8 cellular contexts compared by ENCODE assay signal in genomic region chr1:75785320-75785963, GRCh38. TPM values are rescaled to one million over a fixed set of nuclear protein-coding genes. Genes with fewer than 3 reads are reported as not detected.
DNase-seq lines count a peak whose midpoint lies in the region; ATAC-seq, FAIRE-seq and TF ChIP-seq lines count a peak whose summit lies in the region.

No MANE protein-coding gene starts in this region.

- no peaks in the 10 kb centered on the region for H3K9me3 ChIP-seq in PC-3 (ENCODE audit: low read length)
- H3K9me3 ChIP-seq in esophagus squamous epithelium = no peaks in the 10 kb centered on the region
- no peaks in the 10 kb centered on the region for H3K9me3 ChIP-seq in pancreas

- TF ChIP-seq CTCF in HFF-Myc (IDR thresholded peaks at IDR 0.05; ENCODE audit: low read depth, low read length, missing control alignments) (no peak), PC-3 (conservative IDR thresholded peaks at IDR 0.05; ENCODE audit: low read depth, low read length) (no peak), esophagus squamous epithelium (IDR thresholded peaks at IDR 0.05) (no peak), pancreas (IDR thresholded peaks at IDR 0.05) (no peak)

- no peaks in the 10 kb centered on the region for H3K27me3 ChIP-seq in PC-3 (ENCODE audit: low read length)
- no peaks in the 10 kb centered on the region for H3K27me3 ChIP-seq in esophagus squamous epithelium
- no peaks in the 10 kb centered on the region for H3K27me3 ChIP-seq in pancreas

- intact Hi-C loops in PC-3 (cut with micrococcal nuclease) (loop anchor here (5.0 kb wide), 1 partner anchor 158 kb away; no protein-coding TSS in a partner anchor), esophagus squamous epithelium (cut with DNase I) (no loop called here), pancreas (cut with DNase I) (no loop called here)

- H3K27ac ChIP-seq in PC-3 (ENCODE audit: low read length) = peak overlapping the region; percentile 69
- H3K27ac ChIP-seq in esophagus squamous epithelium = peak overlapping the region; percentile 80 to 92 (median 90)
- H3K27ac ChIP-seq in pancreas = peak overlapping the region; percentile 67 to 90 (median 77)

- H3K9me2 ChIP-seq in PC-3 (replicated peaks; ENCODE audit: low read length) = no peaks in the 10 kb centered on the region

- H2AFZ ChIP-seq in PC-3 (ENCODE audit: low read length) = peak overlapping the region; percentile 99

- H3K36me3 ChIP-seq in PC-3 (ENCODE audit: low read depth, low read length) (peaks cover 37% of the 10 kb centered on the region), esophagus squamous epithelium (peaks cover 0 to 18% (median 0%) of the 10 kb centered on the region in 3 donors), pancreas (peaks cover 0 to 5% (median 0%) of the 10 kb centered on the region in 3 donors)

- peak overlapping the region; percentile 95 for H3K4me2 ChIP-seq in PC-3 (ENCODE audit: low read length)

- 13 to 15% methylated on average over 8 of the region's 8 CpGs for WGBS in esophagus squamous epithelium, 2 donors
- WGBS in pancreas, 2 donors = 13% methylated on average over 8 of the region's 8 CpGs

- ATAC-seq in GM18505 (IDR thresholded peaks at IDR 0.05; ENCODE audit: unreplicated experiment) (peak; percentile 6), PC-3 (peak; percentile 45), pancreas (peak; percentile 24 to 56 (median 49))

- TSS peak; percentile 99 for BruUV-seq in PC-3 (replicated peaks; lab: Mats Ljungman, UMichigan)

- no peak for FAIRE-seq in pancreas (lab: Jason Lieb, UNC)

- TF ChIP-seq POLR2A in GM18505 (IDR thresholded peaks at IDR 0.05; ENCODE audit: borderline replicate concordance, extremely low read depth, insufficient read depth, insufficient read length) (no peak), esophagus squamous epithelium (IDR thresholded peaks at IDR 0.05) (no peak)

- peak overlapping the region; percentile 99 for H3K9ac ChIP-seq in PC-3 (ENCODE audit: low read length)

- H3K4me1 ChIP-seq in PC-3 (ENCODE audit: insufficient read depth, low read length) (peaks cover 23% of the 10 kb centered on the region), esophagus squamous epithelium (peaks cover 9 to 46% (median 32%) of the 10 kb centered on the region in 3 donors), pancreas (peaks cover 18 to 33% (median 22%) of the 10 kb centered on the region in 3 donors)

- CTCF ChIA-PET in PC-3 (lab: Charles Lee) = no interaction called here

- H3K4me3 ChIP-seq in HFF-Myc (replicated peaks; ENCODE audit: low read depth, low read length) (peak overlapping the region; percentile 86), PC-3 (ENCODE audit: low read length) (peak overlapping the region; percentile 95), esophagus squamous epithelium (peak overlapping the region; percentile 66 to 85 (median 78)), pancreas (peak overlapping the region; percentile 28 to 71 (median 66))

- DNase-seq in HFF-Myc (ENCODE audit: extremely low read depth, low read depth) (no peak), PC-3 (no peak), esophagus squamous epithelium (lab: John Stamatoyannopoulos, UW) (no peak), pancreas (no peak), AML-193 (lab: John Stamatoyannopoulos, UW) (no peak), NCI-H748 (lab: John Stamatoyannopoulos, UW; ENCODE audit: unreplicated experiment) (no peak)
- no peak for DNase-seq in activated effector memory CD4-positive, alpha-beta T cell treated with Interleukin-2 at 50 U/mL for 16 hours

- POLR2A ChIA-PET in PC-3 (lab: Charles Lee; ENCODE audit: unreplicated experiment) = interaction anchor here (0.5 to 0.6 kb wide), 3 partner anchors 25 to 1271 kb away, joined by 3 to 13 read pairs (median 13); no protein-coding TSS in a partner anchor

- peaks cover 41% of the 10 kb centered on the region for H4K20me1 ChIP-seq in PC-3 (ENCODE audit: low read length)

- H3K79me2 ChIP-seq in PC-3 (ENCODE audit: low read length) = peaks cover 51% of the 10 kb centered on the region

- peaks cover 5% of the 10 kb centered on the region for H3F3A ChIP-seq in PC-3 (ENCODE audit: low read length, unreplicated experiment)

RNA-seq across cellular contexts. Expression of gene RABGGTB, which starts 0.6 kb away (rescaled TPM):
- 88.0 and 91.7 TPM in 2 replicates for total RNA-seq in PC-3 (2014; rRNA removed)
- 10 to 100 TPM; 34.9 to 98.4 (median 68.1) TPM for total RNA-seq in esophagus squamous epithelium
- 10 to 100 TPM; 31.7 to 47.8 (median 36.6) TPM for total RNA-seq in pancreas
- polyA plus RNA-seq in pancreas = 10 to 100 TPM; 31.5 to 59.2 TPM

RNA-seq across cellular contexts. Expression of gene MSH4, which starts 11.2 kb away (rescaled TPM):
- 0.17 TPM in 1 of 2 replicates, not detected in the other for total RNA-seq in PC-3 (2014; rRNA removed)
- under 1 TPM in 2 of 4 donors, not detected in 2; 0.35 to 0.38 TPM for total RNA-seq in esophagus squamous epithelium
- total RNA-seq in pancreas = under 1 TPM; 0.09 to 0.19 (median 0.12) TPM
- polyA plus RNA-seq in pancreas = under 1 TPM; 0.15 to 0.19 TPM
